ENCODE assay signal across 8 cellular contexts in the genomic region with DNA sequence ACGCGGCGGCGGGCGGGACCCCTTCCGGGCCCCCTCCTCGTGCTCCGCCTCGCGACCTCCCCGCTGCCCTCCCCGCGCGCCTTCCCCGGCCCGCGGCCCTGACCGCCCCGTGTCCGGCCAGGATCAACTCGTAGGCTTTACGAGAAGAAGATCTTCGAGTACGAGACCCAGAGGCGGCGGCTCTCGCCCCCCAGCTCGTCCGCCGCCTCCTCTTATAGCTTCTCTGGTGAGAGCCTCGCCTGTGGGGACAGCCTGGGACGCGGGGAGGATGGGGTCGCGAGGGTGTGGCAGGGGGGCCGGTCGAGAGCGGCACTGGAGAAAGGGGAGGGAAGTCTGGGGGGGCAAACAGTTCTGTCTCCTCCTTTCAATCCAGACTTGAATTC. TPM values are rescaled to one million over a fixed set of nuclear protein-coding genes. Genes with fewer than 3 reads are reported as not detected.
DNase-seq lines count a peak whose midpoint lies in the region; ATAC-seq and TF ChIP-seq lines count a peak whose summit lies in the region.

No MANE protein-coding gene starts in this region.

- H3K27me3 Mint-ChIP-seq in GM23338 (ENCODE audit: insufficient read depth, low read depth, poor library complexity), result peaks cover 12% of the 10 kb centered on the region

- H4K20me1 ChIP-seq in GM23338 (replicated peaks; ENCODE audit: insufficient read depth), result no peaks in the 10 kb centered on the region
- no peaks in the 10 kb centered on the region for H4K20me1 ChIP-seq in SU-DHL-6 (ENCODE audit: low read depth, low read length)

- H3K36me3 Mint-ChIP-seq in GM23338 (ENCODE audit: low read depth), result peaks cover 20% of the 10 kb centered on the region

- peak overlapping the region; percentile 97 for H3K9ac ChIP-seq in SU-DHL-6 (ENCODE audit: low read length)
- H3K9ac ChIP-seq in skeletal muscle tissue (ENCODE audit: low read depth in 1 of 3, low read length in 3 of 3), result peak overlapping the region; percentile 79 to 97 (median 92)

- H3K4me1 Mint-ChIP-seq in GM23338, result peaks cover 16% of the 10 kb centered on the region

- ATAC-seq in GM23338 (no peak), foreskin keratinocyte (no peak), GM21723 (IDR thresholded peaks at IDR 0.05; ENCODE audit: unreplicated experiment) (no peak), HG02981 (IDR thresholded peaks at IDR 0.05; ENCODE audit: unreplicated experiment) (no peak), HG02798 (IDR thresholded peaks at IDR 0.05; ENCODE audit: poor library complexity, unreplicated experiment) (no peak)

- no peaks in the 10 kb centered on the region for H3K9me3 ChIP-seq in SU-DHL-6 (ENCODE audit: insufficient read depth, low read length)
- H3K9me3 ChIP-seq in skeletal muscle tissue (ENCODE audit: control insufficient read depth in 3 of 3, low read length in 3 of 3), result no peaks in the 10 kb centered on the region

- H3K27ac ChIP-seq in GM23338 (ENCODE audit: low read depth) (peak overlapping the region; percentile 97), SU-DHL-6 (ENCODE audit: low read depth, low read length) (peak overlapping the region; percentile 59), foreskin keratinocyte (peak overlapping the region; percentile 95), skeletal muscle tissue (ENCODE audit: low read depth, low read length) (peak overlapping the region; percentile 98)

- H3F3A ChIP-seq in GM23338 (replicated peaks; ENCODE audit: low read depth) (no peaks in the 10 kb centered on the region), SU-DHL-6 (ENCODE audit: insufficient read depth) (no peaks in the 10 kb centered on the region)

- H3K79me2 ChIP-seq in GM23338 (replicated peaks; ENCODE audit: insufficient read depth) (peaks cover 11% of the 10 kb centered on the region), SU-DHL-6 (ENCODE audit: insufficient read depth, low read length) (peaks cover 12% of the 10 kb centered on the region)

- H3K4me1 ChIP-seq in GM23338 (ENCODE audit: insufficient read depth), result peaks cover 4% of the 10 kb centered on the region; the same call in 1 of the 2 replicates
- H3K4me1 ChIP-seq in foreskin keratinocyte, result no peaks in the 10 kb centered on the region
- H3K4me1 ChIP-seq in skeletal muscle tissue (ENCODE audit: control insufficient read depth in 3 of 3, insufficient read depth in 3 of 3, low read length in 3 of 3), result peaks cover 12 to 23% (median 20%) of the 10 kb centered on the region in 3 donors

- peak overlapping the region; percentile 97 for H3K27ac Mint-ChIP-seq in GM23338

- H3K36me3 ChIP-seq in GM23338 (ENCODE audit: insufficient read depth), result no peaks in the 10 kb centered on the region
- H3K36me3 ChIP-seq in SU-DHL-6 (ENCODE audit: low read length), result no peaks in the 10 kb centered on the region
- peaks cover 0 to 4% (median 3%) of the 10 kb centered on the region in 3 donors for H3K36me3 ChIP-seq in skeletal muscle tissue (ENCODE audit: control insufficient read depth in 3 of 3, insufficient read depth in 3 of 3, low read length in 3 of 3)

- no peaks in the 10 kb centered on the region for H3K9me3 Mint-ChIP-seq in GM23338

- H3K9me2 ChIP-seq in GM23338 (ENCODE audit: insufficient read depth) (no peaks in the 10 kb centered on the region), SU-DHL-6 (replicated peaks; ENCODE audit: insufficient read depth, low read length) (no peaks in the 10 kb centered on the region)

- H2AFZ ChIP-seq in GM23338 (no peak overlapping the region), SU-DHL-6 (ENCODE audit: low read depth, low read length, severe bottlenecking) (no peak overlapping the region)

- TF ChIP-seq CTCF in GM23338 (conservative IDR thresholded peaks at IDR 0.05; ENCODE audit: low read depth in 2 of 2), result no peak
- TF ChIP-seq CTCF in SU-DHL-6 (IDR thresholded peaks at IDR 0.05; ENCODE audit: insufficient read depth, low read length, poor library complexity, severe bottlenecking), result no peak
- TF ChIP-seq CTCF in foreskin keratinocyte (conservative IDR thresholded peaks at IDR 0.05), result no peak

- H3K27me3 ChIP-seq in GM23338 (ENCODE audit: insufficient read depth), result no peaks in the 10 kb centered on the region
- H3K27me3 ChIP-seq in SU-DHL-6 (ENCODE audit: low read length), result no peaks in the 10 kb centered on the region
- no peaks in the 10 kb centered on the region for H3K27me3 ChIP-seq in foreskin keratinocyte
- H3K27me3 ChIP-seq in skeletal muscle tissue (ENCODE audit: control insufficient read depth in 3 of 3, insufficient read depth in 3 of 3, low read length in 3 of 3), result no peaks in the 10 kb centered on the region

- peak overlapping the region; percentile 87 for H3K4me3 Mint-ChIP-seq in GM23338

- H3K4me2 ChIP-seq in GM23338 (peak overlapping the region; percentile 80), SU-DHL-6 (ENCODE audit: low read depth, low read length, poor library complexity, severe bottlenecking) (peak overlapping the region; percentile 76)

- H3K4me3 ChIP-seq in GM23338 (peak overlapping the region; percentile 75), SU-DHL-6 (ENCODE audit: insufficient read depth, low read length, poor library complexity, severe bottlenecking) (peak overlapping the region; percentile 69), skeletal muscle tissue (ENCODE audit: low read length in 3 of 3) (peak overlapping the region; percentile 73 to 79 (median 76))

- DNase-seq in GM23338 (ENCODE audit: low spot score) (no peak), foreskin keratinocyte (no peak), NCI-H146 treated with DMSO at 0.1 percent for 48 hours (lab: John Stamatoyannopoulos, UW; ENCODE audit: unreplicated experiment) (no peak)

TF ChIP-seq in GM23338, 12 proteins besides CTCF, POLR2A, EP300 and RAD21 (continues in another document):
- TF ChIP-seq EZH2 (IDR thresholded peaks at IDR 0.05; ENCODE audit: low read depth, unreplicated experiment) (no peak), REST (IDR thresholded peaks at IDR 0.05; ENCODE audit: unreplicated experiment) (no peak), NANOG (IDR thresholded peaks at IDR 0.05; ENCODE audit: borderline replicate concordance) (no peak), EZH2phosphoT487 (IDR thresholded peaks at IDR 0.05; ENCODE audit: unreplicated experiment) (no peak), ZNF114 (CRISPR knock-in tag; IDR thresholded peaks at IDR 0.05) (no peak), CREB1 (CRISPR knock-in tag; IDR thresholded peaks at IDR 0.05; ENCODE audit: low read depth) (no peak), STAT1 (IDR thresholded peaks at IDR 0.05; ENCODE audit: unreplicated experiment) (no peak)

RNA-seq across cellular contexts. Expression of gene EMD, which starts 0.5 kb away (rescaled TPM):
- total RNA-seq in GM23338 (2014; rRNA removed; shearing (Covaris generic)), result 76.0 and 78.6 TPM in 2 replicates
- polyA plus RNA-seq in GM23338 (2016; fragmentation: Nextera tagmentation; extraction: Ambion mirVana) (74.2 and 78.3 TPM in 2 replicates), foreskin keratinocyte (121 and 128 TPM in 2 replicates)
- total RNA-seq in foreskin keratinocyte (45.8 and 48.5 TPM in 2 replicates), skeletal muscle tissue (10.4 TPM)

RNA-seq across cellular contexts. Expression of gene FLNA, which starts 5.1 kb away (rescaled TPM):
- 1,228 and 1,445 TPM in 2 replicates for total RNA-seq in GM23338 (2014; rRNA removed; shearing (Covaris generic))
- polyA plus RNA-seq in GM23338 (2016; fragmentation: Nextera tagmentation; extraction: Ambion mirVana) (579 and 629 TPM in 2 replicates), foreskin keratinocyte (1,552 and 1,648 TPM in 2 replicates)
- total RNA-seq in foreskin keratinocyte (1,667 and 1,680 TPM in 2 replicates), skeletal muscle tissue (331 TPM)

RNA-seq across cellular contexts. Expression of gene RPL10, which starts 18.6 kb away (rescaled TPM):
- 3,338 and 4,929 TPM in 2 replicates for total RNA-seq in GM23338 (2014; rRNA removed; shearing (Covaris generic))
- polyA plus RNA-seq in GM23338 (2016; fragmentation: Nextera tagmentation; extraction: Ambion mirVana) (1,696 and 1,721 TPM in 2 replicates), foreskin keratinocyte (4,650 and 4,901 TPM in 2 replicates)
- total RNA-seq in foreskin keratinocyte (2,470 and 2,821 TPM in 2 replicates), skeletal muscle tissue (4,963 TPM)

RNA-seq across cellular contexts. Expression of gene DNASE1L1, which starts 29.5 kb away (rescaled TPM):
- total RNA-seq in GM23338 (2014; rRNA removed; shearing (Covaris generic)), result 16.0 and 16.1 TPM in 2 replicates
- polyA plus RNA-seq in GM23338 (2016; fragmentation: Nextera tagmentation; extraction: Ambion mirVana) (3.3 and 4.1 TPM in 2 replicates), foreskin keratinocyte (19.0 and 21.7 TPM in 2 replicates)
- total RNA-seq in foreskin keratinocyte (22.3 and 26.9 TPM in 2 replicates), skeletal muscle tissue (47.0 TPM)

RNA-seq across cellular contexts. Expression of gene TAFAZZIN, which starts 31.8 kb away (rescaled TPM):
- 36.0 and 43.3 TPM in 2 replicates for total RNA-seq in GM23338 (2014; rRNA removed; shearing (Covaris generic))
- 24.1 and 26.1 TPM in 2 replicates for polyA plus RNA-seq in GM23338 (2016; fragmentation: Nextera tagmentation; extraction: Ambion mirVana)
- total RNA-seq in foreskin keratinocyte, result 26.5 and 31.9 TPM in 2 replicates
- 36.2 and 36.4 TPM in 2 replicates for polyA plus RNA-seq in foreskin keratinocyte
- total RNA-seq in skeletal muscle tissue, result 7.3 TPM
